ENCODE assay signal across 9 cellular contexts in the genomic region with DNA sequence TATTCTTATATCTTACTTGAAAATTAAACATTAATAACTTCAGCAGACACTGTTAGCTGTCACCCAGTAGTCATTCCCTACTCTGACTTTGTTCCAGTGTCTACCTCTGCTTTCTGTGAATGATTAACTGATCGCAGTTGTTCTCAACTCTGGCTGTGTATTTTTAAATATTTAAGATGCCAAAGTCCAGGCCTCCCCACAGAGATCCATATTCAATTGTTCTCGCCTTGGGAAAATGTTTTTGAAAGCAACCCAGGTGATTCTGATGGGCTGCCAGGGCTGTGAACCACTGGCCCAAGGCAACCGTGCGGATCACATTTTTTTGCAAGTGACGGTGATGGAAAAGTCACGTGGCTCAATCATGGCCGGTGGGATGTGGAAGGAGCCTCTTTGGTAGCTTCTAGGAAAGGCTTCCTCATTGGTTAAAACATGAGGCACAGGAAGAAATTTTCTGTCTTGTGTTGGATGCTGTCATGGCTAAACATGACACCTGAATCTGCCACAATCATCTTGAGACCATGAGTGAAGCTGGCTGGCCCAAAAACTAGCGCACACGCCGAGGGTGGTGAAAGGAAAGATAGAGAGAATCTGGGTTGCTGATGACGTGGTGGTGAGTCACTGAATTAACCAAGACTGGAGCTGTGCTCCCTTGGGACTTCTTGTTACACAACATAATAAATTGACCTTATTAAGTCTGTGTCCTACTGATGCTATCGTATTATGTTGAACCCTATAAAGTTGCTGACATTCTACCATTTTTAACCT. TPM values are rescaled to one million over a fixed set of nuclear protein-coding genes. Genes with fewer than 3 reads are reported as not detected.
DNase-seq lines count a peak whose midpoint lies in the region; ATAC-seq, FAIRE-seq and TF ChIP-seq lines count a peak whose summit lies in the region.
"Had no signal": no experiment of that assay in that cellular context is flagged by ENCODE, and none has a peak within 500 bp of the region (broad histone marks: within the 10 kb centered on the region; RNA-seq: fewer than 3 reads in every experiment).

No MANE protein-coding gene starts in this region.

- H3K9me3 ChIP-seq in K562 (replicated peaks; ENCODE audit: control insufficient read depth, insufficient read depth, low read depth, low read length) (no peaks in the 10 kb centered on the region), right lobe of liver (no peaks in the 10 kb centered on the region)

- TF ChIP-seq RAD21 in K562 (CRISPR knock-in tag; conservative IDR thresholded peaks at IDR 0.05 in 1 of 2, IDR thresholded peaks at IDR 0.05 in 1 of 2), result no peak

- H3K36me3 ChIP-seq in K562 (ENCODE audit: control insufficient read depth, insufficient read depth, low read length) (no peaks in the 10 kb centered on the region), right lobe of liver (no peaks in the 10 kb centered on the region)

- H3K4me1 ChIP-seq in K562 (replicated peaks in 1 of 2; ENCODE audit: control insufficient read depth in 2 of 2, insufficient read depth in 2 of 2, low read length in 2 of 2) (no peaks in the 10 kb centered on the region; a peak in 1 of 5 replicates), right lobe of liver (peaks cover 0 to 3% (median 0%) of the 10 kb centered on the region in 4 donors)
- H3K4me1 ChIP-seq: parathyroid adenoma had no signal

- no peaks in the 10 kb centered on the region for H3K9me1 ChIP-seq in K562 (ENCODE audit: control insufficient read depth, insufficient read depth, low read length)

- no peak for TF ChIP-seq EP300 in K562 (IDR thresholded peaks at IDR 0.05; ENCODE audit: low read length)

- no peak for FAIRE-seq in K562 (lab: Jason Lieb, UNC)

- CTCF ChIA-PET in K562 (lab: Yijun Ruan, JAX; ENCODE audit: low intra/inter-chr PET ratio), result no interaction called here

- in situ Hi-C loops in K562 (cut with MboI), result no loop called here

- ATAC-seq in K562, result peak; percentile 71
- ATAC-seq in right lobe of liver, result peak; percentile 92 to 93 (median 92)
- no peak for ATAC-seq in GM18873 (IDR thresholded peaks at IDR 0.05; ENCODE audit: low FRiP score, unreplicated experiment)
- no peak for ATAC-seq in GM18502 (IDR thresholded peaks at IDR 0.05; ENCODE audit: poor library complexity, unreplicated experiment)

- POLR2A ChIA-PET in K562 (lab: Yijun Ruan, JAX), result interaction anchor here (0.7 to 1.1 kb wide), 2 partner anchors 9 to 14 kb away, joined by 3 read pairs; no protein-coding TSS in a partner anchor

- WGBS in K562 (ENCODE audit: insufficient coverage, low coverage, missing lambda C conversion rate), result 21% methylated on average over 12 of the region's 12 CpGs
- WGBS in right lobe of liver (ENCODE audit: insufficient coverage, low coverage, low lambda C conversion rate, missing lambda C conversion rate), result 35% methylated on average over 12 of the region's 12 CpGs

- H4K20me1 ChIP-seq in K562 (replicated peaks; ENCODE audit: control insufficient read depth, insufficient read depth, low read length), result no peaks in the 10 kb centered on the region

- H3K27me3 ChIP-seq in K562 (ENCODE audit: control insufficient read depth in 2 of 2, insufficient read depth in 2 of 2, low read length in 2 of 2) (no peaks in the 10 kb centered on the region), right lobe of liver (no peaks in the 10 kb centered on the region)

- H3K9ac ChIP-seq in K562 (ENCODE audit: insufficient read depth in 1 of 2, low read depth in 2 of 2, low read length in 2 of 2), result no peak overlapping the region
- H3K9ac ChIP-seq: parathyroid adenoma had no signal

- no peak for TF ChIP-seq POLR2A in K562 (conservative IDR thresholded peaks at IDR 0.05)
- TF ChIP-seq POLR2A in right lobe of liver (IDR thresholded peaks at IDR 0.05), result no peak

- DNase-seq in AG08396 (ENCODE audit: low spot score), result peak; percentile 79
- peak; percentile 87 for DNase-seq in HT1080 (ENCODE audit: low read depth)
- peak; percentile 35 to 44 (median 42) for DNase-seq in K562 (ENCODE audit: extremely low read depth in 1 of 4, low spot score in 3 of 4)
- DNase-seq in right lobe of liver, result peak; percentile 47 to 81 (median 62)
- DNase-seq in occipital lobe (lab: John Stamatoyannopoulos, UW), result no peak
- DNase-seq in RPMI8226, result no peak

- H3K4me2 ChIP-seq in K562 (ENCODE audit: insufficient read depth, low read length), result peak overlapping the region; percentile 19; the same call in 1 of the 2 replicates

- peak overlapping the region; percentile 71 for H2AFZ ChIP-seq in K562 (ENCODE audit: low read depth, low read length)
- H2AFZ ChIP-seq: parathyroid adenoma had no signal

- TF ChIP-seq CTCF in K562 (IDR thresholded peaks at IDR 0.05 in 2 of 3, conservative IDR thresholded peaks at IDR 0.05 in 1 of 3; ENCODE audit: insufficient read depth in 2 of 3, low read depth in 1 of 3, low read length in 3 of 3), result no peak
- no peak for TF ChIP-seq CTCF in right lobe of liver (IDR thresholded peaks at IDR 0.05)

- intact Hi-C loops in K562 (cut with micrococcal nuclease), result no loop called here
- intact Hi-C loops in right lobe of liver (cut with DNase I), result no loop called here

- H3K27ac ChIP-seq in K562 (ENCODE audit: extremely low read depth, low read depth, low read length) (no peak overlapping the region), right lobe of liver (peak overlapping the region; percentile 59 to 64 (median 63))
- H3K27ac ChIP-seq: parathyroid adenoma had no signal

- BruUV-seq in K562 (replicated peaks; lab: Mats Ljungman, UMichigan), result no TSS peak

- no peaks in the 10 kb centered on the region for H3K79me2 ChIP-seq in K562 (ENCODE audit: control insufficient read depth, insufficient read depth, low read length)
- H3K79me2 ChIP-seq: parathyroid adenoma had no signal

- H3K4me3 ChIP-seq in K562, result no peak overlapping the region
- no peak overlapping the region for H3K4me3 ChIP-seq in right lobe of liver

TF ChIP-seq in K562, 482 proteins besides CTCF, POLR2A, EP300 and RAD21 (continues in another document):
- no peak for TF ChIP-seq GMEB1 (CRISPR knock-in tag; IDR thresholded peaks at IDR 0.05)

RNA-seq across cellular contexts. Expression of gene RDH12, which starts 37.2 kb away (rescaled TPM):
- total RNA-seq in HT1080 (2014; rRNA removed; shearing (Covaris generic)), result 0.23 and 0.29 TPM in 2 replicates
- polyA plus RNA-seq in HT1080 (2015; cell fraction: cytosol; rRNA removed), result 0.11 and 0.13 TPM in 2 replicates
- polyA plus RNA-seq in HT1080 (2015; cell fraction: nucleus; rRNA removed), result 0.35 and 0.64 TPM in 2 replicates
- total RNA-seq in K562 (2011; cell fraction: chromatin; rRNA removed; ENCODE audit: low replicate concordance), result not detected in 2 replicates
- total RNA-seq in K562 (2011; cell fraction: nucleolus; rRNA removed), result not detected in 2 replicates
- not detected in 2 replicates for total RNA-seq in K562 (2011; cell fraction: nucleoplasm; rRNA removed)
- total RNA-seq in K562 (2014; rRNA removed) (0.05 and 0.08 TPM in 2 replicates), K562 (2014; rRNA removed; fragmentation: Illumina TruSeq; extraction: Trizol) (not detected in 2 replicates), K562 (2015; rRNA removed; fragmentation: Illumina TruSeq; extraction: Trizol) (not detected in 2 replicates), K562 (2021) (0.29 TPM in 1 of 2 replicates, not detected in the other), right lobe of liver (1 to 10 TPM in 5 of 6 experiments, under 1 TPM in 1; 0.22 to 2.4 (median 1.2) TPM), occipital lobe (0.31 TPM)
- polyA plus RNA-seq in K562 (2011; rRNA removed) (0.08 TPM in 1 of 2 replicates, not detected in the other), K562 (2014; fragmentation: Illumina TruSeq; extraction: Trizol) (0.07 TPM in 1 of 2 replicates, not detected in the other), K562 (2014; fragmentation: Nextera tagmentation; extraction: Ambion mirVana) (under 1 TPM; 0.03 to 0.18 TPM), K562 (2014; rRNA removed) (0.04 and 0.22 TPM in 2 replicates)
- 0.06 and 0.09 TPM in 2 replicates for polyA plus RNA-seq in K562 (2011; cell fraction: cytosol; rRNA removed)
- polyA plus RNA-seq in K562 (2011; cell fraction: nucleus; rRNA removed), result not detected in 2 replicates
- polyA plus RNA-seq in K562 (2012), result 0.04 and 0.29 TPM in 2 replicates
- not detected in 2 replicates for polyA minus RNA-seq in K562 (2011; rRNA and poly(A)+ RNA removed)
- not detected in 2 replicates for polyA minus RNA-seq in K562 (2011; cell fraction: cytosol; rRNA and poly(A)+ RNA removed)
- not detected in 2 replicates for polyA minus RNA-seq in K562 (2011; cell fraction: nucleus; rRNA and poly(A)+ RNA removed)

RNA-seq across cellular contexts. Expression of gene RDH11, which starts 43.4 kb away (rescaled TPM):
- total RNA-seq in HT1080 (2014; rRNA removed; shearing (Covaris generic)), result 76.1 and 91.2 TPM in 2 replicates
- polyA plus RNA-seq in HT1080 (2015; cell fraction: cytosol; rRNA removed), result 89.0 and 98.8 TPM in 2 replicates
- polyA plus RNA-seq in HT1080 (2015; cell fraction: nucleus; rRNA removed), result 198 and 218 TPM in 2 replicates
- 121 and 156 TPM in 2 replicates for total RNA-seq in K562 (2011; cell fraction: chromatin; rRNA removed; ENCODE audit: low replicate concordance)
- total RNA-seq in K562 (2011; cell fraction: nucleolus; rRNA removed), result 140 and 161 TPM in 2 replicates
- total RNA-seq in K562 (2011; cell fraction: nucleoplasm; rRNA removed), result 154 and 165 TPM in 2 replicates
- 52.9 and 60.2 TPM in 2 replicates for total RNA-seq in K562 (2014; rRNA removed)
- total RNA-seq in K562 (2014; rRNA removed; fragmentation: Illumina TruSeq; extraction: Trizol), result 70.5 and 80.5 TPM in 2 replicates
- 51.7 and 54.3 TPM in 2 replicates for total RNA-seq in K562 (2015; rRNA removed; fragmentation: Illumina TruSeq; extraction: Trizol)
- 43.5 and 50.6 TPM in 2 replicates for total RNA-seq in K562 (2021)
- polyA plus RNA-seq in K562 (2011; rRNA removed), result 162 and 172 TPM in 2 replicates
- 68.0 and 106 TPM in 2 replicates for polyA plus RNA-seq in K562 (2011; cell fraction: cytosol; rRNA removed)
- 84.5 and 118 TPM in 2 replicates for polyA plus RNA-seq in K562 (2011; cell fraction: nucleus; rRNA removed)
- 40.9 and 52.4 TPM in 2 replicates for polyA plus RNA-seq in K562 (2012)
- 72.3 and 78.6 TPM in 2 replicates for polyA plus RNA-seq in K562 (2014; fragmentation: Illumina TruSeq; extraction: Trizol)
- polyA plus RNA-seq in K562 (2014; fragmentation: Nextera tagmentation; extraction: Ambion mirVana), result 100 to 1,000 TPM; 101 to 116 TPM
- polyA plus RNA-seq in K562 (2014; rRNA removed), result 65.5 and 77.0 TPM in 2 replicates
- polyA minus RNA-seq in K562 (2011; rRNA and poly(A)+ RNA removed), result 125 and 131 TPM in 2 replicates
- polyA minus RNA-seq in K562 (2011; cell fraction: cytosol; rRNA and poly(A)+ RNA removed), result 82.0 and 107 TPM in 2 replicates
- 38.6 and 73.9 TPM in 2 replicates for polyA minus RNA-seq in K562 (2011; cell fraction: nucleus; rRNA and poly(A)+ RNA removed)
- total RNA-seq in right lobe of liver, result 100 to 1,000 TPM in 2 of 6 experiments, 10 to 100 TPM in 4; 35.5 to 106 (median 83.4) TPM
- total RNA-seq in occipital lobe, result 128 TPM

Comparison
In these comparisons a context has a peak if more than half of its experiments do, and no peak if none do; other contexts are left out.
1. DNase-seq: peak in AG08396 (single experiment), HT1080 (single experiment), K562 (4 of 4) and right lobe of liver (3 of 3); none in occipital lobe (single experiment) and RPMI8226 (single experiment).
2. ATAC-seq: peak in K562 (single experiment) and right lobe of liver (4 of 4); none in GM18873 (single experiment) and GM18502 (single experiment).